ENCODE assay signal across 1 cellular context in the genomic region with DNA sequence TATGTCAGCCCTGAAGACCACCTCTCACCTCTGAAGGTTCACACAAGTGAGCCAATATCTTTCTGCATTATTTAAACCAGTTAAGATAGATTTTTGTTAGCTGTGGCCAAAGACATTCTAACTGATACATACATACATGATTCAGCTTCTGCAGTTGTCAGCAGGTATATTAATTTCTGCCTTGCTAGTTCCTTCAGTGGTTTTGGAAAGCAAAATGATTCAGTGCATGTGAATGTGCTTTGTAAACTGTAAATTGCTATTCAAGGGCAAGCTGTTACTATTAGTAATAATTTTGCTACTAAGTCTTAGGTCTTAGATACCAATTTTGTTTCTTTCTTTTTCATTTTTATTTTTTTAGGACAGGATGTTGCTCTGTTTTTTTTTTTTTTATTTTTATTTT.
TF ChIP-seq lines count a peak whose summit lies in the region.

No MANE protein-coding gene starts in this region.

TF ChIP-seq in SK-N-SH, 30 proteins besides CTCF, POLR2A, EP300 and RAD21 (continued from another document):
- TF ChIP-seq, protein P1, sequence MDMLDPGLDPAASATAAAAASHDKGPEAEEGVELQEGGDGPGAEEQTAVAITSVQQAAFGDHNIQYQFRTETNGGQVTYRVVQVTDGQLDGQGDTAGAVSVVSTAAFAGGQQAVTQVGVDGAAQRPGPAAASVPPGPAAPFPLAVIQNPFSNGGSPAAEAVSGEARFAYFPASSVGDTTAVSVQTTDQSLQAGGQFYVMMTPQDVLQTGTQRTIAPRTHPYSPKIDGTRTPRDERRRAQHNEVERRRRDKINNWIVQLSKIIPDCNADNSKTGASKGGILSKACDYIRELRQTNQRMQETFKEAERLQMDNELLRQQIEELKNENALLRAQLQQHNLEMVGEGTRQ (IDR thresholded peaks at IDR 0.05; ENCODE audit: borderline replicate concordance, low read depth, low read length): no peak
- TF ChIP-seq NFIC (IDR thresholded peaks at IDR 0.05; ENCODE audit: borderline replicate concordance) (no peak), RFX5 (IDR thresholded peaks at IDR 0.05; ENCODE audit: low read length) (no peak), EZH2phosphoT487 (IDR thresholded peaks at IDR 0.05; ENCODE audit: borderline replicate concordance, low read depth) (no peak), GABPA (IDR thresholded peaks at IDR 0.05; ENCODE audit: low read depth) (no peak), MXI1 (IDR thresholded peaks at IDR 0.05; ENCODE audit: low read depth, low read length) (no peak), TEAD4 (IDR thresholded peaks at IDR 0.05; ENCODE audit: borderline replicate concordance, insufficient read depth) (no peak), JUND (IDR thresholded peaks at IDR 0.05) (peak; percentile 52), CHD2 (IDR thresholded peaks at IDR 0.05; ENCODE audit: low read length, partially characterized antibody) (no peak), SIN3A (IDR thresholded peaks at IDR 0.05; ENCODE audit: borderline replicate concordance, low read depth, low read length) (no peak), TCF12 (IDR thresholded peaks at IDR 0.05) (peak; percentile 37; the same call in 1 of the 2 replicates), RXRA (IDR thresholded peaks at IDR 0.05; ENCODE audit: borderline replicate concordance, low read depth) (no peak), TAF1 (IDR thresholded peaks at IDR 0.05; ENCODE audit: borderline replicate concordance, low read depth, low read length) (no peak), NRF1 (IDR thresholded peaks at IDR 0.05; ENCODE audit: low read depth, low read length) (no peak), RCOR1 (IDR thresholded peaks at IDR 0.05; ENCODE audit: low read length) (no peak), POLR2AphosphoS5 (IDR thresholded peaks at IDR 0.05; ENCODE audit: low read depth, low read length) (no peak), ELF1 (IDR thresholded peaks at IDR 0.05) (no peak), FOXJ3 (CRISPR knock-in tag; IDR thresholded peaks at IDR 0.05) (no peak), FOXM1 (IDR thresholded peaks at IDR 0.05; ENCODE audit: low read depth) (no peak)
- TF ChIP-seq, protein P2, sequence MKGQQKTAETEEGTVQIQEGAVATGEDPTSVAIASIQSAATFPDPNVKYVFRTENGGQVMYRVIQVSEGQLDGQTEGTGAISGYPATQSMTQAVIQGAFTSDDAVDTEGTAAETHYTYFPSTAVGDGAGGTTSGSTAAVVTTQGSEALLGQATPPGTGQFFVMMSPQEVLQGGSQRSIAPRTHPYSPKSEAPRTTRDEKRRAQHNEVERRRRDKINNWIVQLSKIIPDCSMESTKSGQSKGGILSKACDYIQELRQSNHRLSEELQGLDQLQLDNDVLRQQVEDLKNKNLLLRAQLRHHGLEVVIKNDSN (IDR thresholded peaks at IDR 0.05; ENCODE audit: borderline replicate concordance, low read depth): no peak
- TF ChIP-seq, protein P3, sequence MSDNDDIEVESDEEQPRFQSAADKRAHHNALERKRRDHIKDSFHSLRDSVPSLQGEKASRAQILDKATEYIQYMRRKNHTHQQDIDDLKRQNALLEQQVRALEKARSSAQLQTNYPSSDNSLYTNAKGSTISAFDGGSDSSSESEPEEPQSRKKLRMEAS (IDR thresholded peaks at IDR 0.05; ENCODE audit: low read depth): no peak
- TF ChIP-seq, protein P4, sequence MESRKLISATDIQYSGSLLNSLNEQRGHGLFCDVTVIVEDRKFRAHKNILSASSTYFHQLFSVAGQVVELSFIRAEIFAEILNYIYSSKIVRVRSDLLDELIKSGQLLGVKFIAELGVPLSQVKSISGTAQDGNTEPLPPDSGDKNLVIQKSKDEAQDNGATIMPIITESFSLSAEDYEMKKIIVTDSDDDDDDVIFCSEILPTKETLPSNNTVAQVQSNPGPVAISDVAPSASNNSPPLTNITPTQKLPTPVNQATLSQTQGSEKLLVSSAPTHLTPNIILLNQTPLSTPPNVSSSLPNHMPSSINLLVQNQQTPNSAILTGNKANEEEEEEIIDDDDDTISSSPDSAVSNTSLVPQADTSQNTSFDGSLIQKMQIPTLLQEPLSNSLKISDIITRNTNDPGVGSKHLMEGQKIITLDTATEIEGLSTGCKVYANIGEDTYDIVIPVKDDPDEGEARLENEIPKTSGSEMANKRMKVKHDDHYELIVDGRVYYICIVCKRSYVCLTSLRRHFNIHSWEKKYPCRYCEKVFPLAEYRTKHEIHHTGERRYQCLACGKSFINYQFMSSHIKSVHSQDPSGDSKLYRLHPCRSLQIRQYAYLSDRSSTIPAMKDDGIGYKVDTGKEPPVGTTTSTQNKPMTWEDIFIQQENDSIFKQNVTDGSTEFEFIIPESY (IDR thresholded peaks at IDR 0.05; ENCODE audit: borderline replicate concordance, low read depth): no peak
